In the genomic region with DNA sequence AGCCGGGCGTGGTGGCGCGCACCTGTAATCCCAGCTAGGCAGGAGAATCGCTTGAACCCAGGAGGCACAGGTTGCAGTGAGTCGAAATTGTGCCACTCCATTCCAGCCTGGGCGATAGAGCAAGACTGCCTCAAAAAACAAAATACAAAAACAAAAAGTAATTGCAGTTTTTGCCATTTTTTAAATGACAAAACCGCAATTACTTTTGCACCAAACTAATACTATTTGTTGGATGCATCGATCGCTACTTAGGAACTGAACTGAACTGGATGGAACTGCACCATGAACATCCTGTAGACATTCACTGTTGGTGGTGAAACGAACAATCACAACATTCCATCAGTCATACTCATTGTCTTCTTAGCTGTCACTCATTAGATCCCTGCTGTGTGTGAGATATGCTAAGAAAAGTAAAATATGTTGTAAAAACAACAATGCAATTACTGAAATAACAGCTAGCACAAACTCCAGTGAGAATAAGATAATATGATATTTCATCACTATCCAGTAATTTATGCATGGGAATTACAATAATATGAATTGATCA, we compare ENCODE assay signal across 2 cellular contexts.
TF ChIP-seq lines count a peak whose summit lies in the region.

No MANE protein-coding gene starts in this region.

TF ChIP-seq in HEK293T, 16 proteins besides CTCF, POLR2A, EP300 and RAD21 (continued from another document):
- TF ChIP-seq CTBP1 (IDR thresholded peaks at IDR 0.05; ENCODE audit: borderline replicate concordance) (no peak), SUZ12 (IDR thresholded peaks at IDR 0.05) (no peak), TARDBP (IDR thresholded peaks at IDR 0.05) (no peak), ZNF384 (IDR thresholded peaks at IDR 0.05) (no peak), LEF1 (IDR thresholded peaks at IDR 0.05; ENCODE audit: borderline replicate concordance) (no peak), NFRKB (IDR thresholded peaks at IDR 0.05) (no peak), L3MBTL2 (conservative IDR thresholded peaks at IDR 0.05) (no peak)
- TF ChIP-seq, protein P1, sequence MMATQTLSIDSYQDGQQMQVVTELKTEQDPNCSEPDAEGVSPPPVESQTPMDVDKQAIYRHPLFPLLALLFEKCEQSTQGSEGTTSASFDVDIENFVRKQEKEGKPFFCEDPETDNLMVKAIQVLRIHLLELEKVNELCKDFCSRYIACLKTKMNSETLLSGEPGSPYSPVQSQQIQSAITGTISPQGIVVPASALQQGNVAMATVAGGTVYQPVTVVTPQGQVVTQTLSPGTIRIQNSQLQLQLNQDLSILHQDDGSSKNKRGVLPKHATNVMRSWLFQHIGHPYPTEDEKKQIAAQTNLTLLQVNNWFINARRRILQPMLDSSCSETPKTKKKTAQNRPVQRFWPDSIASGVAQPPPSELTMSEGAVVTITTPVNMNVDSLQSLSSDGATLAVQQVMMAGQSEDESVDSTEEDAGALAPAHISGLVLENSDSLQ (IDR thresholded peaks at IDR 0.05), result peak; percentile 57

TF ChIP-seq in K562, 482 proteins besides CTCF, POLR2A, EP300 and RAD21:
- TF ChIP-seq, protein P1 (IDR thresholded peaks at IDR 0.05), result peak; percentile 57
- TF ChIP-seq ASH1L (IDR thresholded peaks at IDR 0.05; ENCODE audit: borderline replicate concordance, low read depth, partially characterized antibody), result no peak
- TF ChIP-seq, protein P2, sequence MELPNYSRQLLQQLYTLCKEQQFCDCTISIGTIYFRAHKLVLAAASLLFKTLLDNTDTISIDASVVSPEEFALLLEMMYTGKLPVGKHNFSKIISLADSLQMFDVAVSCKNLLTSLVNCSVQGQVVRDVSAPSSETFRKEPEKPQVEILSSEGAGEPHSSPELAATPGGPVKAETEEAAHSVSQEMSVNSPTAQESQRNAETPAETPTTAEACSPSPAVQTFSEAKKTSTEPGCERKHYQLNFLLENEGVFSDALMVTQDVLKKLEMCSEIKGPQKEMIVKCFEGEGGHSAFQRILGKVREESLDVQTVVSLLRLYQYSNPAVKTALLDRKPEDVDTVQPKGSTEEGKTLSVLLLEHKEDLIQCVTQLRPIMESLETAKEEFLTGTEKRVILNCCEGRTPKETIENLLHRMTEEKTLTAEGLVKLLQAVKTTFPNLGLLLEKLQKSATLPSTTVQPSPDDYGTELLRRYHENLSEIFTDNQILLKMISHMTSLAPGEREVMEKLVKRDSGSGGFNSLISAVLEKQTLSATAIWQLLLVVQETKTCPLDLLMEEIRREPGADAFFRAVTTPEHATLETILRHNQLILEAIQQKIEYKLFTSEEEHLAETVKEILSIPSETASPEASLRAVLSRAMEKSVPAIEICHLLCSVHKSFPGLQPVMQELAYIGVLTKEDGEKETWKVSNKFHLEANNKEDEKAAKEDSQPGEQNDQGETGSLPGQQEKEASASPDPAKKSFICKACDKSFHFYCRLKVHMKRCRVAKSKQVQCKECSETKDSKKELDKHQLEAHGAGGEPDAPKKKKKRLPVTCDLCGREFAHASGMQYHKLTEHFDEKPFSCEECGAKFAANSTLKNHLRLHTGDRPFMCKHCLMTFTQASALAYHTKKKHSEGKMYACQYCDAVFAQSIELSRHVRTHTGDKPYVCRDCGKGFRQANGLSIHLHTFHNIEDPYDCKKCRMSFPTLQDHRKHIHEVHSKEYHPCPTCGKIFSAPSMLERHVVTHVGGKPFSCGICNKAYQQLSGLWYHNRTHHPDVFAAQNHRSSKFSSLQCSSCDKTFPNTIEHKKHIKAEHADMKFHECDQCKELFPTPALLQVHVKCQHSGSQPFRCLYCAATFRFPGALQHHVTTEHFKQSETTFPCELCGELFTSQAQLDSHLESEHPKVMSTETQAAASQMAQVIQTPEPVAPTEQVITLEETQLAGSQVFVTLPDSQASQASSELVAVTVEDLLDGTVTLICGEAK (IDR thresholded peaks at IDR 0.05), result peak; percentile 64; the same call in 1 of the 2 replicates
- TF ChIP-seq, protein P2 (CRISPR knock-in tag; IDR thresholded peaks at IDR 0.05), result no peak
